8 cellular contexts compared by ENCODE assay signal in genomic region chr10:87505366-87506113, GRCh38. TPM values are rescaled to one million over a fixed set of nuclear protein-coding genes. Genes with fewer than 3 reads are reported as not detected.
DNase-seq lines count a peak whose midpoint lies in the region; ATAC-seq, FAIRE-seq and TF ChIP-seq lines count a peak whose summit lies in the region.

No MANE protein-coding gene starts in this region.

- peak overlapping the region; percentile 73; the same call in 1 of the 2 replicates for H2AFZ ChIP-seq in OCI-LY7 (ENCODE audit: low read length)

- H3K9me3 Mint-ChIP-seq in type B pancreatic cell: no peaks in the 10 kb centered on the region

- H3K4me1 Mint-ChIP-seq in type B pancreatic cell (ENCODE audit: unreplicated experiment): peaks cover 17% of the 10 kb centered on the region

- H3K4me1 ChIP-seq in OCI-LY7 (ENCODE audit: insufficient read depth, low read length, poor library complexity, severe bottlenecking): peaks cover 10% of the 10 kb centered on the region

- peaks cover 5% of the 10 kb centered on the region for H3K27me3 Mint-ChIP-seq in type B pancreatic cell

- BruUV-seq in OCI-LY7 (replicated peaks; lab: Mats Ljungman, UMichigan): no TSS peak

- peak; percentile 63 for TF ChIP-seq CTCF in OCI-LY7 (conservative IDR thresholded peaks at IDR 0.05; ENCODE audit: low read length)
- TF ChIP-seq CTCF in type B pancreatic cell (conservative IDR thresholded peaks at IDR 0.05): peak; percentile 66

- H3K36me3 Mint-ChIP-seq in type B pancreatic cell: peaks cover 5% of the 10 kb centered on the region

- H4K20me1 ChIP-seq in OCI-LY7 (ENCODE audit: insufficient read depth, low read length): no peaks in the 10 kb centered on the region

- peak overlapping the region; percentile 86 for H3K4me3 Mint-ChIP-seq in type B pancreatic cell

- H3K27ac ChIP-seq in OCI-LY7 (ENCODE audit: low read depth, low read length, poor library complexity, severe bottlenecking): no peak overlapping the region

- POLR2A ChIA-PET in OCI-LY7 (lab: Charles Lee): interaction anchor here (0.5 to 1.1 kb wide), 6 partner anchors 12 to 882 kb away, joined by 3 to 9 read pairs (median 3); no protein-coding TSS in a partner anchor

- intact Hi-C loops in OCI-LY7 (cut with micrococcal nuclease; ENCODE audit: unreplicated experiment): no loop called here

- H3K4me2 ChIP-seq in OCI-LY7 (ENCODE audit: low read length): peak overlapping the region; percentile 65

- DNase-seq in COLO668 (lab: John Stamatoyannopoulos, UW; ENCODE audit: unreplicated experiment) (peak; percentile 77), OCI-LY7 (ENCODE audit: low spot score) (peak; percentile 65), activated gamma-delta T cell treated with Interleukin-2 at 50 U/mL for 16 hours (peak; percentile 22), frontal cortex (ENCODE audit: low spot score in 2 of 2) (peak; percentile 36 to 51), nucleus accumbens (lab: John Stamatoyannopoulos, UW) (peak in 43 of 56 donors; percentile 5 to 72 (median 43)), type B pancreatic cell (ENCODE audit: extremely low spot score, unreplicated experiment) (peak; percentile 71)

- FAIRE-seq in frontal cortex (lab: Jason Lieb, UNC): no peak

- no peaks in the 10 kb centered on the region for H3K9me3 ChIP-seq in OCI-LY7 (ENCODE audit: low read length)

- no peaks in the 10 kb centered on the region for H3K9me2 ChIP-seq in OCI-LY7 (ENCODE audit: insufficient read depth, low read length)

- H3K27ac Mint-ChIP-seq in type B pancreatic cell: peak overlapping the region; percentile 35

- CTCF ChIA-PET in OCI-LY7 (lab: Charles Lee; ENCODE audit: unreplicated experiment): no interaction called here

- peaks cover 2% of the 10 kb centered on the region; the same call in 1 of the 2 replicates for H3K36me3 ChIP-seq in OCI-LY7 (ENCODE audit: insufficient read depth, low read length)

- peak overlapping the region; percentile 69 for H3K4me3 ChIP-seq in OCI-LY7 (ENCODE audit: low read depth, low read length, poor library complexity, severe bottlenecking)

- ATAC-seq in GM19324 (IDR thresholded peaks at IDR 0.05; ENCODE audit: low FRiP score, unreplicated experiment) (peak; percentile 66), HG03378 (IDR thresholded peaks at IDR 0.05; ENCODE audit: unreplicated experiment) (peak; percentile 36)

- H3K79me2 ChIP-seq in OCI-LY7 (ENCODE audit: insufficient read depth, low read depth, low read length): no peaks in the 10 kb centered on the region

RNA-seq across cellular contexts. Expression of gene MINPP1, which starts 0.8 kb away (rescaled TPM):
- 3.6 and 4.0 TPM in 2 replicates for total RNA-seq in OCI-LY7 (2014; rRNA removed; shearing (Covaris generic))
- total RNA-seq in OCI-LY7 (2022) (6.8 and 8.4 TPM in 2 replicates), frontal cortex (27.3 TPM), type B pancreatic cell (ENCODE audit: low replicate concordance) (18.1 and 23.4 TPM in 2 replicates)

Comparison
In these comparisons a context has a peak if more than half of its experiments do, and no peak if none do; other contexts are left out.
1. DNase-seq: peak in every context shown above with its lines; median percentile 77 in COLO668; 71 in type B pancreatic cell; 65 in OCI-LY7; 44 in frontal cortex; 43 in nucleus accumbens; 22 in activated gamma-delta T cell treated with Interleukin-2 at 50 U/mL for 16 hours.